In genomic region chr18:54679318-54680149, GRCh38 we compare ENCODE assay signal across 9 cellular contexts.
A peak's percentile ranks its signal among the peaks of the same experiment; 100 is the strongest.
DNase-seq lines count a peak whose midpoint lies in the region; ATAC-seq, FAIRE-seq and TF ChIP-seq lines count a peak whose summit lies in the region.
"Had no signal": no experiment of that assay in that cellular context is flagged by ENCODE, and none has a peak within 500 bp of the region (broad histone marks: within the 10 kb centered on the region; RNA-seq: fewer than 3 reads in every experiment).

No MANE protein-coding gene starts in this region.

- no peaks in the 10 kb centered on the region for H3K36me3 ChIP-seq in HAP-1 (replicated peaks)
- H3K36me3 ChIP-seq in upper lobe of right lung: no peaks in the 10 kb centered on the region

- TF ChIP-seq CTCF in upper lobe of right lung (IDR thresholded peaks at IDR 0.05): peak; percentile 50

- no peaks in the 10 kb centered on the region for H3K9me3 ChIP-seq in HAP-1
- H3K9me3 ChIP-seq in upper lobe of right lung: no peaks in the 10 kb centered on the region

- peak; percentile 82 for ATAC-seq in upper lobe of right lung
- ATAC-seq in GM21367 (IDR thresholded peaks at IDR 0.05; ENCODE audit: unreplicated experiment): no peak

- peak; percentile 94 for FAIRE-seq in islet of Langerhans (lab: Jason Lieb, UNC)
- FAIRE-seq: TTC549 had no signal

- no peak overlapping the region for H3K27ac ChIP-seq in upper lobe of right lung

- in situ Hi-C loops in HAP-1 (cut with MboI; ENCODE audit: low sequenced_read_pairs): loop anchor here (5.0 to 25.0 kb wide), 2 partner anchors 303 to 508 kb away; no protein-coding TSS in a partner anchor

- peak; percentile 35 for DNase-seq in Daoy (ENCODE audit: low read depth)
- DNase-seq in HAP-1 (ENCODE audit: low spot score in 2 of 2): peak; percentile 22 to 72
- peak; percentile 80 for DNase-seq in NCI-H2227 treated with DMSO at 0.1 percent for 48 hours (lab: John Stamatoyannopoulos, UW)
- peak; percentile 85 for DNase-seq in astrocyte of the hippocampus (ENCODE audit: low read depth, low spot score)
- no peak for DNase-seq in upper lobe of right lung
- no peak for DNase-seq in activated CD8-positive, alpha-beta memory T cell treated with anti-CD3 and anti-CD28 coated beads, Interleukin-2, amount 50 U/mL, for 48 hours

- H3K4me3 ChIP-seq in HAP-1 (no peak overlapping the region), upper lobe of right lung (no peak overlapping the region)

- H3K27me3 ChIP-seq in HAP-1 (ENCODE audit: low read depth) (no peaks in the 10 kb centered on the region; the same call in 1 of the 2 replicates), upper lobe of right lung (no peaks in the 10 kb centered on the region)

- H3K4me1 ChIP-seq in HAP-1 (peaks cover 6% of the 10 kb centered on the region; the same call in 1 of the 2 replicates), upper lobe of right lung (no peaks in the 10 kb centered on the region)

- intact Hi-C loops in upper lobe of right lung (cut with DNase I): no loop called here

Comparison
In these comparisons a context has a peak if more than half of its experiments do, and no peak if none do; other contexts are left out.
1. DNase-seq: peak in Daoy (single experiment), HAP-1 (2 of 2), NCI-H2227 treated with DMSO at 0.1 percent for 48 hours (single experiment) and astrocyte of the hippocampus (single experiment); none in upper lobe of right lung (single experiment) and activated CD8-positive, alpha-beta memory T cell treated with anti-CD3 and anti-CD28 coated beads, Interleukin-2, amount 50 U/mL, for 48 hours (single experiment).